Comparison of ENCODE assay signal across 18 cellular contexts in the genomic region with DNA sequence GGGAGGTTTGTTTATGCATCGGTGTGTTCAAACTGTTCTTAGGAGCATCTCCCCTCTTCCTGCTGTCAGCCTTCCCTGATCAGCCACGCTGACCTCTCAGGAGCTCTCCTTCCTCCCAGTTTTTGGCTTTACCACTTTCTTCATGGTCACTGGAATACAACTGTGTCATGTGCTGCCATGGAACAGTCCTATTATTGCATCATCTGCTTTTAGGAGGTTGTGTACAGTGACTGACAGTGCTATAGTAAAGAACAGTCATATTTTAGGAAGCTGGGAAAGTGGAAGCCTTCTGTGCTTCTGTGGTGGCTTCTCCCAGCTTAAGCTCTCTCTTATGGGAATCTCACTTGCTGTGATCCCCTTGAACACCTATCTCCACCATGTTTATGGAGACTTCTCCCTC.
"Had no signal": no experiment of that assay in that cellular context is flagged by ENCODE, and none has a peak within 500 bp of the region (broad histone marks: within the 10 kb centered on the region; RNA-seq: fewer than 3 reads in every experiment).

No MANE protein-coding gene starts in this region.

- H3K9me3 ChIP-seq: mucosa of descending colon, transverse colon, vagina had no signal

- H2AFZ ChIP-seq: parathyroid adenoma had no signal

- H3K27me3 ChIP-seq: cardiac muscle cell, dorsolateral prefrontal cortex, transverse colon, vagina had no signal

- H3K9ac ChIP-seq: parathyroid adenoma had no signal

- ATAC-seq: activated naive CD8-positive, alpha-beta T cell treated with anti-CD3 and anti-CD28 coated beads, Interleukin-2, amount 50 U/mL, for 24 hours; mucosa of descending colon; naive thymus-derived CD4-positive, alpha-beta T cell; stimulated activated naive CD8-positive, alpha-beta T cell treated with anti-CD3 and anti-CD28 coated beads, Interleukin-15, Interleukin-2, amounts not matched to agents 100 U/mL and 50 U/mL, for 24 hours had no signal

- DNase-seq: activated CD4-positive, alpha-beta T cell treated with anti-CD3 and anti-CD28 coated beads for 1 hour; activated CD4-positive, alpha-beta T cell treated with anti-CD3 and anti-CD28 coated beads, Interleukin-2, amount 50 U/mL, for 4 hours; activated naive CD4-positive, alpha-beta T cell treated with Interleukin-2 at 50 U/mL for 16 hours; activated naive CD8-positive, alpha-beta T cell treated with anti-CD3 and anti-CD28 coated beads, Interleukin-2, amount 50 U/mL, for 24 hours; activated T-cell treated with anti-CD3 and anti-CD28 coated beads for 4 hours; dorsolateral prefrontal cortex; endodermal cell; mucosa of descending colon; naive thymus-derived CD4-positive, alpha-beta T cell; retina; stimulated activated naive CD8-positive, alpha-beta T cell treated with anti-CD3 and anti-CD28 coated beads, Interleukin-15, Interleukin-2, amounts not matched to agents 100 U/mL and 50 U/mL, for 24 hours; T-helper 1 cell; T1000; transverse colon had no signal

- H3K4me1 ChIP-seq: parathyroid adenoma, transverse colon, vagina had no signal

- H3K4me3 ChIP-seq: cardiac muscle cell, dorsolateral prefrontal cortex, mucosa of descending colon, transverse colon, vagina had no signal

- H3K79me2 ChIP-seq: parathyroid adenoma had no signal

- H3K27ac ChIP-seq: cardiac muscle cell, dorsolateral prefrontal cortex, parathyroid adenoma, transverse colon, vagina, VCaP had no signal

- H3K36me3 ChIP-seq: transverse colon, vagina had no signal
